In genomic region chrX:46735625-46736024, GRCh38 we compare ENCODE assay signal across 31 cellular contexts.
"Had no signal": no experiment of that assay in that cellular context is flagged by ENCODE, and none has a peak within 500 bp of the region (broad histone marks: within the 10 kb centered on the region; RNA-seq: fewer than 3 reads in every experiment).

No MANE protein-coding gene starts in this region.

- H3K27me3 Mint-ChIP-seq: naive thymus-derived CD4-positive, alpha-beta T cell; progenitor cell of endocrine pancreas; stimulated activated memory B cell treated with anti-CD40 and anti-IgM and Interleukin-4, amounts not matched to agents 10 μg/mL and 1 μg/mL and 100 μg/mL, for 72 hours; stimulated activated naive CD8-positive, alpha-beta T cell treated with anti-CD3 and anti-CD28 coated beads, Interleukin-15, amount 100 ng/mL, for 72 hours; type B pancreatic cell had no signal

- H3K9me3 ChIP-seq: ovary, suprapubic skin, testis, transverse colon, upper lobe of right lung, uterus had no signal

- H3K4me3 Mint-ChIP-seq: naive thymus-derived CD4-positive, alpha-beta T cell; natural killer cell; nephron; neural progenitor cell; stimulated activated memory B cell treated with anti-CD40 and anti-IgM and Interleukin-4, amounts not matched to agents 10 μg/mL and 1 μg/mL and 100 μg/mL, for 72 hours; stimulated activated naive CD8-positive, alpha-beta T cell treated with anti-CD3 and anti-CD28 coated beads, Interleukin-15, amount 100 ng/mL, for 72 hours; type B pancreatic cell had no signal

- H3K4me1 Mint-ChIP-seq: natural killer cell, nephron, neural progenitor cell had no signal

- H3K4me2 ChIP-seq: neural progenitor cell, smooth muscle cell had no signal

- H3K27me3 ChIP-seq: neural progenitor cell, ovary, spleen, suprapubic skin, testis, tibial artery, transverse colon, upper lobe of right lung, uterus had no signal

- DNase-seq: naive thymus-derived CD4-positive, alpha-beta T cell; natural killer cell; occipital lobe; ovary; posterior cingulate gyrus; psoas muscle; right cardiac atrium; spleen; stimulated activated CD4-positive, alpha-beta T cell treated with anti-CD3 and anti-CD28 coated beads, Interleukin-12 subunit alpha, Interleukin-12 subunit beta, amount 100 ng/mL, for 4 hours; stimulated activated CD4-positive, alpha-beta T cell treated with anti-CD3 and anti-CD28 coated beads, Interleukin-1b, Interleukin-23, amount 100 ng/mL, for 48 hours; stimulated activated CD4-positive, alpha-beta T cell treated with anti-CD3 and anti-CD28 coated beads, Interleukin-4, amount 100 ng/mL, for 1 hour; stimulated activated CD4-positive, alpha-beta T cell treated with anti-CD3 and anti-CD28 coated beads, Interleukin-4, amount 100 ng/mL, for 4 hours; stimulated activated CD8-positive, alpha-beta memory T cell treated with anti-CD3 and anti-CD28 coated beads, Interleukin-4, amount 100 ng/mL, for 48 hours; stimulated activated naive CD4-positive, alpha-beta T cell; stimulated activated naive CD8-positive, alpha-beta T cell treated with anti-CD3 and anti-CD28 coated beads, Interleukin-15, amount 100 ng/mL, for 72 hours; substantia nigra; testis; tibial artery; transverse colon; upper lobe of right lung; uterus had no signal

- H3K4me3 ChIP-seq: neural progenitor cell, ovary, psoas muscle, skin epidermis, smooth muscle cell, spleen, suprapubic skin, testis, tibial artery, transverse colon, upper lobe of right lung, uterus had no signal

- H3K4me1 ChIP-seq: neural progenitor cell, parathyroid adenoma, psoas muscle, spleen, suprapubic skin, testis, tibial artery, transverse colon, upper lobe of right lung, uterus had no signal

- ATAC-seq: naive thymus-derived CD4-positive, alpha-beta T cell; natural killer cell; psoas muscle; right cardiac atrium; sciatic nerve; stimulated activated memory B cell treated with anti-CD40 and anti-IgM and Interleukin-4, amounts not matched to agents 10 μg/mL and 1 μg/mL and 100 μg/mL, for 72 hours; stimulated activated naive CD8-positive, alpha-beta T cell treated with anti-CD3 and anti-CD28 coated beads, Interleukin-15, amount 100 ng/mL, for 72 hours; upper lobe of right lung had no signal

- H3K27ac Mint-ChIP-seq: naive thymus-derived CD4-positive, alpha-beta T cell; natural killer cell; nephron; neural progenitor cell; progenitor cell of endocrine pancreas; stimulated activated memory B cell treated with anti-CD40 and anti-IgM and Interleukin-4, amounts not matched to agents 10 μg/mL and 1 μg/mL and 100 μg/mL, for 72 hours; type B pancreatic cell had no signal

- H3K9ac ChIP-seq: neural progenitor cell, parathyroid adenoma had no signal

- H3K36me3 ChIP-seq: neural progenitor cell, ovary, spleen, suprapubic skin, tibial artery, transverse colon, upper lobe of right lung, uterus had no signal

- H3K27ac ChIP-seq: neural progenitor cell, ovary, parathyroid adenoma, psoas muscle, skin epidermis, spleen, suprapubic skin, testis, tibial artery, transverse colon, upper lobe of right lung, uterus had no signal

- H3K36me3 Mint-ChIP-seq: neural progenitor cell, type B pancreatic cell had no signal

- H2AFZ ChIP-seq: neural progenitor cell, parathyroid adenoma had no signal
